ENCODE assay signal across 21 cellular contexts in genomic region chr10:120980316-120980975, GRCh38.
DNase-seq lines count a peak whose midpoint lies in the region; ATAC-seq and TF ChIP-seq lines count a peak whose summit lies in the region.
"Had no signal": no experiment of that assay in that cellular context is flagged by ENCODE, and none has a peak within 500 bp of the region (broad histone marks: within the 10 kb centered on the region; RNA-seq: fewer than 3 reads in every experiment).

No MANE protein-coding gene starts in this region.

- H3K27me3 ChIP-seq in left lung (peaks cover 7 to 76% of the 10 kb centered on the region in 2 donors), MM.1S (replicated peaks; ENCODE audit: insufficient read depth, low read length) (no peaks in the 10 kb centered on the region; the same call in 1 of the 2 replicates)
- H3K27me3 ChIP-seq: SJSA1 had no signal

- H3K4me1 ChIP-seq in left lung, result peaks cover 8 to 13% of the 10 kb centered on the region in 2 donors
- H3K4me1 ChIP-seq in MM.1S (ENCODE audit: low read length), result no peaks in the 10 kb centered on the region
- H3K4me1 ChIP-seq: SJSA1 had no signal

- H3K4me2 ChIP-seq in MM.1S (ENCODE audit: low read depth, low read length), result no peak overlapping the region

- H3K36me3 ChIP-seq in left lung (no peaks in the 10 kb centered on the region), MM.1S (replicated peaks; ENCODE audit: insufficient read depth, low read length) (no peaks in the 10 kb centered on the region)
- H3K36me3 ChIP-seq: SJSA1 had no signal

- H3K4me3 Mint-ChIP-seq in WTC11 (peak overlapping the region; percentile 47), progenitor cell of endocrine pancreas (ENCODE audit: low read depth) (peak overlapping the region; percentile 72)
- H3K4me3 Mint-ChIP-seq: activated CD4-positive, alpha-beta memory T cell treated with anti-CD3 and anti-CD28 coated beads for 36 hours; activated naive CD4-positive, alpha-beta T cell treated with anti-CD3 and anti-CD28 coated beads for 36 hours; stimulated activated naive CD8-positive, alpha-beta T cell treated with anti-CD3 and anti-CD28 coated beads, Interleukin-15, amount 100 ng/mL, for 72 hours; T-helper 1 cell treated with Interleukin-12 subunit alpha and Interleukin-12 subunit beta and Interleukin-4 antibody, amounts not matched to agents 30 μg/mL and 1 μg/mL, for 36 hours had no signal

- peak overlapping the region; percentile 28 to 34 for H3K4me3 ChIP-seq in left lung
- H3K4me3 ChIP-seq in MM.1S (ENCODE audit: low read length), result no peak overlapping the region
- H3K4me3 ChIP-seq: SJSA1 had no signal

- H3K27me3 Mint-ChIP-seq in WTC11 (ENCODE audit: low read depth), result peaks cover 49% of the 10 kb centered on the region
- H3K27me3 Mint-ChIP-seq in progenitor cell of endocrine pancreas, result no peaks in the 10 kb centered on the region

- no peak overlapping the region for H3K27ac Mint-ChIP-seq in WTC11
- H3K27ac Mint-ChIP-seq in progenitor cell of endocrine pancreas, result peak overlapping the region; percentile 98
- H3K27ac Mint-ChIP-seq: activated CD4-positive, alpha-beta memory T cell treated with anti-CD3 and anti-CD28 coated beads for 36 hours; activated naive CD4-positive, alpha-beta T cell treated with anti-CD3 and anti-CD28 coated beads for 36 hours; CD4-positive, CD25-positive, alpha-beta regulatory T cell; stimulated activated naive CD8-positive, alpha-beta T cell treated with anti-CD3 and anti-CD28 coated beads, Interleukin-15, amount 100 ng/mL, for 72 hours; T-helper 1 cell treated with Interleukin-12 subunit alpha and Interleukin-12 subunit beta and Interleukin-4 antibody, amounts not matched to agents 30 μg/mL and 1 μg/mL, for 36 hours had no signal

- ATAC-seq in WTC11, result peak; percentile 5; the same call in 1 of the 2 replicates
- peak; percentile 59 for ATAC-seq in left lung
- no peak for ATAC-seq in GM21619 (IDR thresholded peaks at IDR 0.05; ENCODE audit: unreplicated experiment)
- ATAC-seq in GM18517 (IDR thresholded peaks at IDR 0.05; ENCODE audit: unreplicated experiment), result no peak

- H4K20me1 ChIP-seq in MM.1S (ENCODE audit: insufficient read depth, low read length), result no peaks in the 10 kb centered on the region

- H3K9ac ChIP-seq in MM.1S (ENCODE audit: low read length), result no peak overlapping the region

- peak; percentile 49 for DNase-seq in ELF-1 (ENCODE audit: low read depth, low spot score)
- no peak for DNase-seq in WTC11 (ENCODE audit: low spot score)
- peak in 1 of 2 donors; percentile 49 for DNase-seq in left lung
- no peak for DNase-seq in progenitor cell of endocrine pancreas (ENCODE audit: low spot score, unreplicated experiment)
- DNase-seq in MM.1S, result no peak
- DNase-seq in AML-193 (lab: John Stamatoyannopoulos, UW), result no peak
- DNase-seq: activated CD4-positive, alpha-beta memory T cell treated with anti-CD3 and anti-CD28 coated beads for 36 hours; activated naive CD4-positive, alpha-beta T cell treated with anti-CD3 and anti-CD28 coated beads for 36 hours; activated T-cell treated with anti-CD3 and anti-CD28 coated beads, Interleukin-2, amount 50 U/mL, for 1 hour; CD4-positive, CD25-positive, alpha-beta regulatory T cell; central memory CD4-positive, alpha-beta T cell; DMS79; foreskin fibroblast; NCI-H2107; NCI-H774; stimulated activated naive CD8-positive, alpha-beta T cell treated with anti-CD3 and anti-CD28 coated beads, Interleukin-15, amount 100 ng/mL, for 72 hours had no signal

- no peaks in the 10 kb centered on the region for H3K9me2 ChIP-seq in MM.1S (replicated peaks; ENCODE audit: insufficient read depth, low read length)

- peaks cover 8% of the 10 kb centered on the region for H3K36me3 Mint-ChIP-seq in WTC11
- H3K36me3 Mint-ChIP-seq in progenitor cell of endocrine pancreas (ENCODE audit: insufficient read depth), result peaks cover 7% of the 10 kb centered on the region
- H3K36me3 Mint-ChIP-seq: activated CD4-positive, alpha-beta memory T cell treated with anti-CD3 and anti-CD28 coated beads for 36 hours; CD4-positive, CD25-positive, alpha-beta regulatory T cell had no signal

- H3K9me3 ChIP-seq in left lung (no peaks in the 10 kb centered on the region), MM.1S (replicated peaks; ENCODE audit: insufficient read depth, low read length) (no peaks in the 10 kb centered on the region)
- H3K9me3 ChIP-seq: SJSA1 had no signal

- H3K27ac ChIP-seq in left lung, result peak overlapping the region; percentile 71 to 85
- no peak overlapping the region for H3K27ac ChIP-seq in MM.1S (ENCODE audit: low read length)
- H3K27ac ChIP-seq: epithelial cell of prostate, SJSA1 had no signal

- H3K9me3 Mint-ChIP-seq in WTC11, result peaks cover 16% of the 10 kb centered on the region
- H3K9me3 Mint-ChIP-seq in progenitor cell of endocrine pancreas (ENCODE audit: low read depth), result peaks cover 11% of the 10 kb centered on the region
- H3K9me3 Mint-ChIP-seq: activated CD4-positive, alpha-beta memory T cell treated with anti-CD3 and anti-CD28 coated beads for 36 hours; activated naive CD4-positive, alpha-beta T cell treated with anti-CD3 and anti-CD28 coated beads for 36 hours; stimulated activated naive CD8-positive, alpha-beta T cell treated with anti-CD3 and anti-CD28 coated beads, Interleukin-15, amount 100 ng/mL, for 72 hours; T-helper 1 cell treated with Interleukin-12 subunit alpha and Interleukin-12 subunit beta and Interleukin-4 antibody, amounts not matched to agents 30 μg/mL and 1 μg/mL, for 36 hours had no signal

- CTCF ChIA-PET in WTC11 (lab: Charles Lee), result interaction anchor here (0.7 to 2.6 kb wide), 3 partner anchors 31 to 540 kb away, joined by 3 to 6 read pairs (median 3); no protein-coding TSS in a partner anchor

- intact Hi-C loops in left lung (cut with DNase I), result no loop called here

- no peaks in the 10 kb centered on the region for H3K79me2 ChIP-seq in MM.1S (ENCODE audit: low read length)

- TF ChIP-seq CTCF in WTC11 (IDR thresholded peaks at IDR 0.05), result no peak
- TF ChIP-seq CTCF in left lung (IDR thresholded peaks at IDR 0.05), result no peak
- no peak for TF ChIP-seq CTCF in progenitor cell of endocrine pancreas (IDR thresholded peaks at IDR 0.05; ENCODE audit: unreplicated experiment)
- no peak for TF ChIP-seq CTCF in MM.1S (IDR thresholded peaks at IDR 0.05; ENCODE audit: low read length)

- H3K4me1 Mint-ChIP-seq in WTC11 (peaks cover 43% of the 10 kb centered on the region), progenitor cell of endocrine pancreas (ENCODE audit: low read depth) (peaks cover 56% of the 10 kb centered on the region)

- no peaks in the 10 kb centered on the region for H3F3A ChIP-seq in MM.1S (ENCODE audit: insufficient read depth, low read length)

- POLR2A ChIA-PET in WTC11 (lab: Charles Lee), result interaction anchor here (1.1 kb wide), 1 partner anchor 18 kb away, joined by 4 read pairs; no protein-coding TSS in a partner anchor

- H2AFZ ChIP-seq in MM.1S (ENCODE audit: low read length), result no peak overlapping the region

TF ChIP-seq in WTC11, 78 proteins besides CTCF, POLR2A, EP300 and RAD21 (continues in another document):
- TF ChIP-seq ZNF317 (CRISPR knock-in tag; IDR thresholded peaks at IDR 0.05; ENCODE audit: borderline replicate concordance, low read depth), result no peak
- TF ChIP-seq CREB1 (CRISPR knock-in tag; IDR thresholded peaks at IDR 0.05), result no peak
- no peak for TF ChIP-seq JAZF1 (CRISPR knock-in tag; IDR thresholded peaks at IDR 0.05)
- no peak for TF ChIP-seq ETV6 (CRISPR knock-in tag; IDR thresholded peaks at IDR 0.05)
- TF ChIP-seq STAT6 (CRISPR knock-in tag; conservative IDR thresholded peaks at IDR 0.05; ENCODE audit: low read depth), result no peak
- TF ChIP-seq GTF2I (CRISPR knock-in tag; conservative IDR thresholded peaks at IDR 0.05), result no peak
- TF ChIP-seq NFYB (CRISPR knock-in tag; conservative IDR thresholded peaks at IDR 0.05; ENCODE audit: low read depth), result no peak
- TF ChIP-seq TCF7 (CRISPR knock-in tag; IDR thresholded peaks at IDR 0.05; ENCODE audit: low read depth), result no peak
- TF ChIP-seq MLX (CRISPR knock-in tag; IDR thresholded peaks at IDR 0.05), result no peak
- TF ChIP-seq SMAD3 (CRISPR knock-in tag; IDR thresholded peaks at IDR 0.05; ENCODE audit: borderline replicate concordance), result no peak
- TF ChIP-seq FOXK1 (CRISPR knock-in tag; IDR thresholded peaks at IDR 0.05), result no peak
- TF ChIP-seq ATF1 (CRISPR knock-in tag; IDR thresholded peaks at IDR 0.05), result no peak
- no peak for TF ChIP-seq ZNF219 (CRISPR knock-in tag; IDR thresholded peaks at IDR 0.05; ENCODE audit: borderline replicate concordance)

Comparison
In these comparisons a context has a peak if more than half of its experiments do, and no peak if none do; other contexts are left out.
1. ATAC-seq: peak in WTC11 (single experiment) and left lung (single experiment); none in GM21619 (single experiment) and GM18517 (single experiment).